In the genomic region with DNA sequence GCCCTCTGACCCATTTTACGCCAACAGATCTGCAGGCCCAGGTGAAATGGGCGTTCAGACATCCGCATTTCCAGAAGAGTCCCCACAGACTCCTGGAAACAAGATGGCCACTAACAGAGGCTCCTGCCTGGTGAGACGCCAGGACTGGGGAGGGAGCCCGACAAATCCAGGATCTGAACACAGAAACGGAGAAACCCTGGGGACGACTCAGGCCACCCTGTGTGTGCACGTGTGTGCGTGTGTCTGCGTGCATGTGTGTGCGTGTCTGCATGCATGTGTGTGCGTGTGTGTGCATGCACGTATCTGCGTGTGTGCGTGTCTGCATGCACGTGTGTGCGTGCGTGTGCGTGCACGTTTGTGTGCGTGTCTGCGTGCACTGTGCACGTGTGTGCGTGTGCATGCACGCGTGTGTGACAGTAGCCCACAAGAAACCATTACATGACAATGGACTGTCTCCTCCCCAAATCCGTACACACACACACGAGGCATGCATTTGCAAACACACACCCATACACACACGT, we compare ENCODE assay signal across 1 cellular context.
A peak's percentile ranks its signal among the peaks of the same experiment; 100 is the strongest.
TF ChIP-seq lines count a peak whose summit lies in the region.

No MANE protein-coding gene starts in this region.

TF ChIP-seq in HepG2, 621 proteins besides CTCF, POLR2A, EP300 and RAD21 (continued from another document and continues in another):
- TF ChIP-seq ATF4 (CRISPR knock-in tag; IDR thresholded peaks at IDR 0.05) (no peak), ZFAT (CRISPR knock-in tag; conservative IDR thresholded peaks at IDR 0.05) (no peak), ZNF343 (CRISPR knock-in tag; IDR thresholded peaks at IDR 0.05) (no peak), ZNF670 (CRISPR knock-in tag; IDR thresholded peaks at IDR 0.05; ENCODE audit: borderline replicate concordance) (no peak), ARNT (IDR thresholded peaks at IDR 0.05) (no peak), MLLT10 (CRISPR knock-in tag; IDR thresholded peaks at IDR 0.05) (no peak), NKX3-1 (CRISPR knock-in tag; IDR thresholded peaks at IDR 0.05) (no peak), SIX4 (CRISPR knock-in tag; IDR thresholded peaks at IDR 0.05) (no peak), JUNB (CRISPR knock-in tag; IDR thresholded peaks at IDR 0.05; ENCODE audit: borderline replicate concordance) (no peak), CBX2 (IDR thresholded peaks at IDR 0.05; ENCODE audit: low read depth, low read length) (no peak), CBX2 (CRISPR knock-in tag; IDR thresholded peaks at IDR 0.05; ENCODE audit: low read depth) (no peak), SPEN (CRISPR knock-in tag; IDR thresholded peaks at IDR 0.05; ENCODE audit: low read depth) (no peak), ZBTB38 (CRISPR knock-in tag; IDR thresholded peaks at IDR 0.05) (no peak), ZFP37 (CRISPR knock-in tag; IDR thresholded peaks at IDR 0.05; ENCODE audit: borderline replicate concordance) (no peak), ESRRA (CRISPR knock-in tag; IDR thresholded peaks at IDR 0.05; ENCODE audit: low read depth) (no peak), ZNF605 (CRISPR knock-in tag; IDR thresholded peaks at IDR 0.05) (no peak), ZNF746 (CRISPR knock-in tag; IDR thresholded peaks at IDR 0.05) (no peak), ATF2 (CRISPR knock-in tag; IDR thresholded peaks at IDR 0.05) (no peak), NFATC3 (CRISPR knock-in tag; IDR thresholded peaks at IDR 0.05) (no peak), HES4 (CRISPR knock-in tag; IDR thresholded peaks at IDR 0.05; ENCODE audit: borderline replicate concordance) (no peak), REL (CRISPR knock-in tag; conservative IDR thresholded peaks at IDR 0.05) (no peak), CBFB (CRISPR knock-in tag; IDR thresholded peaks at IDR 0.05) (no peak), SKIL (CRISPR knock-in tag; IDR thresholded peaks at IDR 0.05; ENCODE audit: borderline replicate concordance) (peak; percentile 46; the same call in 1 of the 2 replicates), ZNF879 (CRISPR knock-in tag; IDR thresholded peaks at IDR 0.05) (no peak), TEAD3 (CRISPR knock-in tag; optimal IDR thresholded peaks at IDR 0.05; ENCODE audit: borderline replicate concordance) (no peak), HNF1A (IDR thresholded peaks at IDR 0.05; ENCODE audit: low read depth) (no peak), HNF1A (CRISPR knock-in tag; IDR thresholded peaks at IDR 0.05; ENCODE audit: borderline replicate concordance) (0 out of 2 replicates have a peak, but pooled peaks have one; percentile 18), ZNF205 (CRISPR knock-in tag; IDR thresholded peaks at IDR 0.05) (no peak), BCL6 (CRISPR knock-in tag; IDR thresholded peaks at IDR 0.05) (no peak), ZZZ3 (CRISPR knock-in tag; IDR thresholded peaks at IDR 0.05; ENCODE audit: borderline replicate concordance) (0 out of 2 replicates have a peak, but pooled peaks have one; percentile 43)
- TF ChIP-seq, protein P1, sequence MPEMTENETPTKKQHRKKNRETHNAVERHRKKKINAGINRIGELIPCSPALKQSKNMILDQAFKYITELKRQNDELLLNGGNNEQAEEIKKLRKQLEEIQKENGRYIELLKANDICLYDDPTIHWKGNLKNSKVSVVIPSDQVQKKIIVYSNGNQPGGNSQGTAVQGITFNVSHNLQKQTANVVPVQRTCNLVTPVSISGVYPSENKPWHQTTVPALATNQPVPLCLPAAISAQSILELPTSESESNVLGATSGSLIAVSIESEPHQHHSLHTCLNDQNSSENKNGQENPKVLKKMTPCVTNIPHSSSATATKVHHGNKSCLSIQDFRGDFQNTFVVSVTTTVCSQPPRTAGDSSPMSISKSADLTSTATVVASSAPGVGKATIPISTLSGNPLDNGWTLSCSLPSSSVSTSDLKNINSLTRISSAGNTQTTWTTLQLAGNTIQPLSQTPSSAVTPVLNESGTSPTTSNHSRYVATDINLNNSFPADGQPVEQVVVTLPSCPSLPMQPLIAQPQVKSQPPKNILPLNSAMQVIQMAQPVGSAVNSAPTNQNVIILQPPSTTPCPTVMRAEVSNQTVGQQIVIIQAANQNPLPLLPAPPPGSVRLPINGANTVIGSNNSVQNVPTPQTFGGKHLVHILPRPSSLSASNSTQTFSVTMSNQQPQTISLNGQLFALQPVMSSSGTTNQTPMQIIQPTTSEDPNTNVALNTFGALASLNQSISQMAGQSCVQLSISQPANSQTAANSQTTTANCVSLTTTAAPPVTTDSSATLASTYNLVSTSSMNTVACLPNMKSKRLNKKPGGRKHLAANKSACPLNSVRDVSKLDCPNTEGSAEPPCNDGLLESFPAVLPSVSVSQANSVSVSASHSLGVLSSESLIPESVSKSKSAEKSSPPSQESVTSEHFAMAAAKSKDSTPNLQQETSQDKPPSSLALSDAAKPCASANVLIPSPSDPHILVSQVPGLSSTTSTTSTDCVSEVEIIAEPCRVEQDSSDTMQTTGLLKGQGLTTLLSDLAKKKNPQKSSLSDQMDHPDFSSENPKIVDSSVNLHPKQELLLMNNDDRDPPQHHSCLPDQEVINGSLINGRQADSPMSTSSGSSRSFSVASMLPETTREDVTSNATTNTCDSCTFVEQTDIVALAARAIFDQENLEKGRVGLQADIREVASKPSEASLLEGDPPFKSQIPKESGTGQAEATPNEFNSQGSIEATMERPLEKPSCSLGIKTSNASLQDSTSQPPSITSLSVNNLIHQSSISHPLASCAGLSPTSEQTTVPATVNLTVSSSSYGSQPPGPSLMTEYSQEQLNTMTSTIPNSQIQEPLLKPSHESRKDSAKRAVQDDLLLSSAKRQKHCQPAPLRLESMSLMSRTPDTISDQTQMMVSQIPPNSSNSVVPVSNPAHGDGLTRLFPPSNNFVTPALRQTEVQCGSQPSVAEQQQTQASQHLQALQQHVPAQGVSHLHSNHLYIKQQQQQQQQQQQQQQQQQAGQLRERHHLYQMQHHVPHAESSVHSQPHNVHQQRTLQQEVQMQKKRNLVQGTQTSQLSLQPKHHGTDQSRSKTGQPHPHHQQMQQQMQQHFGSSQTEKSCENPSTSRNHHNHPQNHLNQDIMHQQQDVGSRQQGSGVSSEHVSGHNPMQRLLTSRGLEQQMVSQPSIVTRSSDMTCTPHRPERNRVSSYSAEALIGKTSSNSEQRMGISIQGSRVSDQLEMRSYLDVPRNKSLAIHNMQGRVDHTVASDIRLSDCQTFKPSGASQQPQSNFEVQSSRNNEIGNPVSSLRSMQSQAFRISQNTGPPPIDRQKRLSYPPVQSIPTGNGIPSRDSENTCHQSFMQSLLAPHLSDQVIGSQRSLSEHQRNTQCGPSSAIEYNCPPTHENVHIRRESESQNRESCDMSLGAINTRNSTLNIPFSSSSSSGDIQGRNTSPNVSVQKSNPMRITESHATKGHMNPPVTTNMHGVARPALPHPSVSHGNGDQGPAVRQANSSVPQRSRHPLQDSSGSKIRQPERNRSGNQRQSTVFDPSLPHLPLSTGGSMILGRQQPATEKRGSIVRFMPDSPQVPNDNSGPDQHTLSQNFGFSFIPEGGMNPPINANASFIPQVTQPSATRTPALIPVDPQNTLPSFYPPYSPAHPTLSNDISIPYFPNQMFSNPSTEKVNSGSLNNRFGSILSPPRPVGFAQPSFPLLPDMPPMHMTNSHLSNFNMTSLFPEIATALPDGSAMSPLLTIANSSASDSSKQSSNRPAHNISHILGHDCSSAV (CRISPR knock-in tag; IDR thresholded peaks at IDR 0.05; ENCODE audit: borderline replicate concordance): no peak
- TF ChIP-seq, protein P2, sequence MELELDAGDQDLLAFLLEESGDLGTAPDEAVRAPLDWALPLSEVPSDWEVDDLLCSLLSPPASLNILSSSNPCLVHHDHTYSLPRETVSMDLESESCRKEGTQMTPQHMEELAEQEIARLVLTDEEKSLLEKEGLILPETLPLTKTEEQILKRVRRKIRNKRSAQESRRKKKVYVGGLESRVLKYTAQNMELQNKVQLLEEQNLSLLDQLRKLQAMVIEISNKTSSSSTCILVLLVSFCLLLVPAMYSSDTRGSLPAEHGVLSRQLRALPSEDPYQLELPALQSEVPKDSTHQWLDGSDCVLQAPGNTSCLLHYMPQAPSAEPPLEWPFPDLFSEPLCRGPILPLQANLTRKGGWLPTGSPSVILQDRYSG (CRISPR knock-in tag; IDR thresholded peaks at IDR 0.05): no peak
- TF ChIP-seq, protein P3, sequence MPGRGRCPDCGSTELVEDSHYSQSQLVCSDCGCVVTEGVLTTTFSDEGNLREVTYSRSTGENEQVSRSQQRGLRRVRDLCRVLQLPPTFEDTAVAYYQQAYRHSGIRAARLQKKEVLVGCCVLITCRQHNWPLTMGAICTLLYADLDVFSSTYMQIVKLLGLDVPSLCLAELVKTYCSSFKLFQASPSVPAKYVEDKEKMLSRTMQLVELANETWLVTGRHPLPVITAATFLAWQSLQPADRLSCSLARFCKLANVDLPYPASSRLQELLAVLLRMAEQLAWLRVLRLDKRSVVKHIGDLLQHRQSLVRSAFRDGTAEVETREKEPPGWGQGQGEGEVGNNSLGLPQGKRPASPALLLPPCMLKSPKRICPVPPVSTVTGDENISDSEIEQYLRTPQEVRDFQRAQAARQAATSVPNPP (CRISPR knock-in tag; IDR thresholded peaks at IDR 0.05): no peak
- TF ChIP-seq, protein P4, sequence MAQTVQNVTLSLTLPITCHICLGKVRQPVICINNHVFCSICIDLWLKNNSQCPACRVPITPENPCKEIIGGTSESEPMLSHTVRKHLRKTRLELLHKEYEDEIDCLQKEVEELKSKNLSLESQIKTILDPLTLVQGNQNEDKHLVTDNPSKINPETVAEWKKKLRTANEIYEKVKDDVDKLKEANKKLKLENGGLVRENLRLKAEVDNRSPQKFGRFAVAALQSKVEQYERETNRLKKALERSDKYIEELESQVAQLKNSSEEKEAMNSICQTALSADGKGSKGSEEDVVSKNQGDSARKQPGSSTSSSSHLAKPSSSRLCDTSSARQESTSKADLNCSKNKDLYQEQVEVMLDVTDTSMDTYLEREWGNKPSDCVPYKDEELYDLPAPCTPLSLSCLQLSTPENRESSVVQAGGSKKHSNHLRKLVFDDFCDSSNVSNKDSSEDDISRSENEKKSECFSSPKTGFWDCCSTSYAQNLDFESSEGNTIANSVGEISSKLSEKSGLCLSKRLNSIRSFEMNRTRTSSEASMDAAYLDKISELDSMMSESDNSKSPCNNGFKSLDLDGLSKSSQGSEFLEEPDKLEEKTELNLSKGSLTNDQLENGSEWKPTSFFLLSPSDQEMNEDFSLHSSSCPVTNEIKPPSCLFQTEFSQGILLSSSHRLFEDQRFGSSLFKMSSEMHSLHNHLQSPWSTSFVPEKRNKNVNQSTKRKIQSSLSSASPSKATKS (CRISPR knock-in tag; IDR thresholded peaks at IDR 0.05): no peak
